In genomic region chr16:17001471-17001870, GRCh38 we compare ENCODE assay signal across 24 cellular contexts.
"Had no signal": no experiment of that assay in that cellular context is flagged by ENCODE, and none has a peak within 500 bp of the region (broad histone marks: within the 10 kb centered on the region; RNA-seq: fewer than 3 reads in every experiment).

No MANE protein-coding gene starts in this region.

- H3K27me3 Mint-ChIP-seq: dendritic cell treated with granulocyte-macrophage colony-stimulating factor and Interleukin-4, amounts not matched to agents 40 ng/mL and 50 ng/mL, for 4 days had no signal

- H3K9me3 ChIP-seq: colonic mucosa, esophagus squamous epithelium, gastrocnemius medialis had no signal

- H3K4me3 Mint-ChIP-seq: dendritic cell treated with granulocyte-macrophage colony-stimulating factor and Interleukin-4, amounts not matched to agents 40 ng/mL and 50 ng/mL, for 4 days; effector memory CD8-positive, alpha-beta T cell; endodermal cell had no signal

- H3K9me3 Mint-ChIP-seq: dendritic cell treated with granulocyte-macrophage colony-stimulating factor and Interleukin-4, amounts not matched to agents 40 ng/mL and 50 ng/mL, for 4 days; effector memory CD8-positive, alpha-beta T cell had no signal

- DNase-seq: colonic mucosa; cortex of kidney; dermis blood vessel endothelial cell; dorsolateral prefrontal cortex; effector CD4-positive, alpha-beta T cell; effector CD8-positive, alpha-beta T cell; effector memory CD4-positive, alpha-beta T cell; effector memory CD8-positive, alpha-beta T cell; endodermal cell; erythroblast; esophagus squamous epithelium; foreskin fibroblast; foreskin melanocyte; gastrocnemius medialis; glutamatergic neuron; head of caudate nucleus; heart left ventricle; heart right ventricle had no signal

- H3K27ac ChIP-seq: colonic mucosa, coronary artery, dorsolateral prefrontal cortex, epithelial cell of prostate, esophagus muscularis mucosa, esophagus squamous epithelium, gastrocnemius medialis, gastroesophageal sphincter, heart left ventricle, heart right ventricle had no signal

- H3K4me1 ChIP-seq: colonic mucosa, esophagus muscularis mucosa, esophagus squamous epithelium, gastrocnemius medialis, gastroesophageal sphincter, heart left ventricle, heart right ventricle had no signal

- ATAC-seq: effector memory CD8-positive, alpha-beta T cell; esophagus mucosa; gastrocnemius medialis; gastroesophageal sphincter; heart left ventricle; heart right ventricle had no signal

- H3K27me3 ChIP-seq: colonic mucosa, dorsolateral prefrontal cortex, esophagus muscularis mucosa, esophagus squamous epithelium, gastrocnemius medialis, gastroesophageal sphincter had no signal

- H3K27ac Mint-ChIP-seq: dendritic cell treated with granulocyte-macrophage colony-stimulating factor and Interleukin-4, amounts not matched to agents 40 ng/mL and 50 ng/mL, for 4 days; effector memory CD8-positive, alpha-beta T cell; endodermal cell had no signal

- H3K4me1 Mint-ChIP-seq: endodermal cell had no signal

- H3K36me3 ChIP-seq: colonic mucosa, esophagus muscularis mucosa, esophagus squamous epithelium, gastrocnemius medialis, gastroesophageal sphincter, heart left ventricle, heart right ventricle had no signal

- H3K4me3 ChIP-seq: colonic mucosa, coronary artery, dorsolateral prefrontal cortex, esophagus muscularis mucosa, esophagus squamous epithelium, gastrocnemius medialis, gastroesophageal sphincter, heart left ventricle, heart right ventricle had no signal
